In the genomic region with DNA sequence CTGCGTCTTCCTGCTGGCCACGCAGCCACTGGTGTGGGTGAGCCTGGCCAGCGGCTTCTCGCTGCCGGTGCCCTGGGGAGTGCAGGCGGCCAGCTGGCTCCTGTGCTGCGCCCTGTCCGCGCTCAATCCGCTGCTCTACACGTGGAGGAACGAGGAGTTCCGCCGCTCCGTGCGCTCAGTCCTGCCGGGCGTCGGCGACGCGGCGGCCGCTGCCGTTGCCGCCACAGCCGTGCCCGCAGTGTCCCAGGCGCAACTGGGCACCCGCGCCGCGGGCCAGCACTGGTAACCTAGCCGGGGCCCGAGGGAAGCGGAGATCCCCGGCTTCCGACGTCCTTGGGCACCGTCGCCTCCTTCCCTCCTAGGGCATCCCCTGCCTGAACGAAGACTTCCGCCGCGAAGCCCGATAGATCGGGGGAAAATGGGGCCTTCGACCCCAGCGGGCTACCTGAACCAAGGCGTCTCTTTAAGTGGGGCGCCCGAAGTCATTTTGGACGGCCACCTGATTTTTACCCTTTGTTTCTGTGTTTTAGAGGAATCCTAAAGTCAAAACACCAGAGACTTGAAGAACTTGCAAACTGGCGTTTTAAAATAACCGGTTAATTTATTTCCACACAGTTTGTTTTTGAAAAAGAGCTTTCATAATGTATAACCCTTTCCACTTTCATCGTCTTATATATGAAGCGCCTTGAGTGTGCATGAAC, we compare ENCODE assay signal across 8 cellular contexts. TPM values are rescaled to one million over a fixed set of nuclear protein-coding genes. Genes with fewer than 3 reads are reported as not detected.
DNase-seq lines count a peak whose midpoint lies in the region; TF ChIP-seq lines count a peak whose summit lies in the region.

No MANE protein-coding gene starts in this region.

- H2AFZ ChIP-seq in mesenchymal stem cell (ENCODE audit: low read depth, low read length): peak overlapping the region; percentile 84

- H3K27me3 Mint-ChIP-seq in IgD-negative memory B cell: peaks cover 21% of the 10 kb centered on the region

- H3K79me1 ChIP-seq in mesenchymal stem cell (replicated peaks; ENCODE audit: low read length, poor library complexity, severe bottlenecking): no peaks in the 10 kb centered on the region

- no peaks in the 10 kb centered on the region for H3K36me3 Mint-ChIP-seq in IgD-negative memory B cell

- peaks cover 15% of the 10 kb centered on the region for H3K4me1 ChIP-seq in mesenchymal stem cell (ENCODE audit: control insufficient read depth, insufficient read depth, low read depth, low read length)
- no peaks in the 10 kb centered on the region for H3K4me1 ChIP-seq in urinary bladder (ENCODE audit: insufficient read depth)

- H3K4me3 Mint-ChIP-seq in IgD-negative memory B cell: peak overlapping the region; percentile 58 to 83 (median 74)

- peak overlapping the region in 1 of 2 experiments; percentile 45 for H3K4ac ChIP-seq in mesenchymal stem cell (ENCODE audit: low read depth in 1 of 2, low read length in 2 of 2)

- peak overlapping the region; percentile 47 for H3K4me3 ChIP-seq in choroid plexus epithelial cell (ENCODE audit: low read depth, low read length)
- peak overlapping the region; percentile 48 to 67 for H3K4me3 ChIP-seq in mesenchymal stem cell (ENCODE audit: insufficient read depth in 1 of 2, low read depth in 1 of 2, low read length in 2 of 2)
- peak overlapping the region; percentile 43 for H3K4me3 ChIP-seq in urinary bladder (ENCODE audit: low read depth, low read length)

- H3K27me3 ChIP-seq in mesenchymal stem cell (ENCODE audit: control insufficient read depth in 1 of 2, insufficient read depth in 1 of 2, low read length in 2 of 2): peaks cover 17 to 52% of the 10 kb centered on the region in 2 experiments

- no peaks in the 10 kb centered on the region for H3K9me3 Mint-ChIP-seq in IgD-negative memory B cell

- H3K14ac ChIP-seq in mesenchymal stem cell (ENCODE audit: low read length in 2 of 2): peak overlapping the region in 1 of 2 experiments; percentile 75

- H2BK5ac ChIP-seq in mesenchymal stem cell (ENCODE audit: low read depth, low read length, poor library complexity, severe bottlenecking): no peak overlapping the region

- peak overlapping the region in 1 of 2 experiments; percentile 86 for H3K23ac ChIP-seq in mesenchymal stem cell (ENCODE audit: low read length in 2 of 2)

- H3K4me2 ChIP-seq in mesenchymal stem cell (ENCODE audit: low read length, poor library complexity, severe bottlenecking): peak overlapping the region; percentile 94

- no peak overlapping the region for H2BK15ac ChIP-seq in mesenchymal stem cell (ENCODE audit: low read depth, poor library complexity, severe bottlenecking)

- H3K4me1 Mint-ChIP-seq in IgD-negative memory B cell: peaks cover 10 to 26% (median 13%) of the 10 kb centered on the region in 3 donors

- peak overlapping the region in 1 of 2 experiments; percentile 14 for H3K18ac ChIP-seq in mesenchymal stem cell (ENCODE audit: low read depth in 1 of 2, low read length in 2 of 2)

- H3K36me3 ChIP-seq in mesenchymal stem cell (ENCODE audit: control insufficient read depth in 1 of 2, insufficient read depth in 2 of 2, low read depth in 1 of 2, low read length in 2 of 2): no peaks in the 10 kb centered on the region
- H3K36me3 ChIP-seq in urinary bladder (ENCODE audit: insufficient read depth): no peaks in the 10 kb centered on the region

- H2BK12ac ChIP-seq in mesenchymal stem cell (ENCODE audit: low read length in 2 of 2): peak overlapping the region in 1 of 2 experiments; percentile 88

- no peaks in the 10 kb centered on the region for H3K9me3 ChIP-seq in mesenchymal stem cell (ENCODE audit: control insufficient read depth, low read length)

- H3K27ac ChIP-seq in mesenchymal stem cell (ENCODE audit: low read length, poor library complexity, severe bottlenecking): no peak overlapping the region
- no peak overlapping the region for H3K27ac ChIP-seq in urinary bladder (ENCODE audit: low read depth)

- no peak overlapping the region for H4K91ac ChIP-seq in mesenchymal stem cell (ENCODE audit: low read length)

- 13% methylated on average over 56 of the region's 57 CpGs for WGBS in mesenchymal stem cell
- WGBS in urinary bladder: 11% methylated on average over 57 of the region's 57 CpGs

- peak overlapping the region; percentile 47 for H4K8ac ChIP-seq in mesenchymal stem cell (ENCODE audit: low read length)

- no peak overlapping the region for H3K9ac ChIP-seq in mesenchymal stem cell (ENCODE audit: low read length)

- peak overlapping the region in 1 of 3 donors; percentile 17 for H3K27ac Mint-ChIP-seq in IgD-negative memory B cell

- DNase-seq in DMS53 (lab: John Stamatoyannopoulos, UW) (peak; percentile 92), choroid plexus epithelial cell (ENCODE audit: low read depth) (peak; percentile 28), mesenchymal stem cell (peak; percentile 35), GF-D8 (lab: John Stamatoyannopoulos, UW) (no peak), NCI-H2171 treated with DMSO at 0.1 percent for 48 hours (lab: John Stamatoyannopoulos, UW) (no peak)
- no peak for DNase-seq in activated effector memory CD4-positive, alpha-beta T cell treated with anti-CD3 and anti-CD28 coated beads, Interleukin-2, amount 50 U/mL, for 16 hours

- no peak overlapping the region for H2AK5ac ChIP-seq in mesenchymal stem cell (ENCODE audit: low read length, severe bottlenecking)

- H2BK120ac ChIP-seq in mesenchymal stem cell (ENCODE audit: low read depth, low read length): no peak overlapping the region

- no peak for TF ChIP-seq CTCF in choroid plexus epithelial cell (conservative IDR thresholded peaks at IDR 0.05; ENCODE audit: low read depth, low read length)

RNA-seq across cellular contexts. Expression of a gene that starts 2.0 kb away (rescaled TPM):
- not detected for polyA plus RNA-seq in IgD-negative memory B cell
- 0.01 TPM for polyA plus RNA-seq in mesenchymal stem cell (2013, experiment 1 of 2)
- 0.01 TPM for polyA plus RNA-seq in mesenchymal stem cell (2013, experiment 2 of 2)
- total RNA-seq in urinary bladder: 2.1 TPM
- 0.09 TPM for polyA plus RNA-seq in urinary bladder

Comparison
In these comparisons a context has a peak if more than half of its experiments do, and no peak if none do; other contexts are left out.
1. DNase-seq: peak in DMS53 (single experiment), choroid plexus epithelial cell (single experiment) and mesenchymal stem cell (single experiment); none in activated effector memory CD4-positive, alpha-beta T cell treated with anti-CD3 and anti-CD28 coated beads, Interleukin-2, amount 50 U/mL, for 16 hours (single experiment), GF-D8 (single experiment) and NCI-H2171 treated with DMSO at 0.1 percent for 48 hours (single experiment).
2. Peak in every context shown above with its lines, with median percentiles within 50 percentile points of each other: H3K4me3 ChIP-seq.